Comparison of ENCODE assay signal across 27 cellular contexts in the genomic region with DNA sequence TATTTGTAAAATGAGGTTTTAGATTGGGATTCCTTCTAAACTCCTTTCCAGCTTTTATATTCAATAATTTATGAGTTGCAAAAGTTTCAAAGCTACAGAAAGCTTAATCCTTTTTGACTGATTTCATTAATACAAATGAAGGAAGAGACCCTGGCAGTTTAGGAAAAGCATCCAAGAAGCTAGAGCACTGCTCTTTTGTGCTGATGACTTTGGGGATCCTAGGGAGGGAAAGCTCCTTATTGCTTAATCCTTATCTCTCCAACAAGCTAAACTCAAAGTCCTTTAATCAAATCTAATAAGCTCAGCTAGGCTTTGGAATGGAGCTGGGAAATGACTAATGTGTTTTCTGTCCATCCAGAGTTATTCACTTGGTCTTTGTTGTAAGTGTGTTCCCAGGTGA.
"Had no signal": no experiment of that assay in that cellular context is flagged by ENCODE, and none has a peak within 500 bp of the region (broad histone marks: within the 10 kb centered on the region; RNA-seq: fewer than 3 reads in every experiment).

No MANE protein-coding gene starts in this region.

- H3K9me3 ChIP-seq: neutrophil, pancreas, psoas muscle, right lobe of liver, sigmoid colon, thoracic aorta, thyroid gland, upper lobe of left lung, vagina had no signal

- H3K27me3 Mint-ChIP-seq: progenitor cell of endocrine pancreas; stimulated activated naive B cell treated with anti-CD40 and anti-IgM and Interleukin-4, amounts not matched to agents 10 μg/mL and 1 μg/mL and 100 μg/mL, for 72 hours; stimulated activated naive CD8-positive, alpha-beta T cell treated with anti-CD3 and anti-CD28 coated beads, Interleukin-15, Interleukin-2, amounts not matched to agents 100 ng/mL and 50 ng/mL, for 24 hours had no signal

- H3K36me3 Mint-ChIP-seq: natural killer cell; stimulated activated effector memory CD8-positive, alpha-beta T cell treated with anti-CD3 and anti-CD28 coated beads, Interleukin-12 subunit alpha, Interleukin-12 subunit beta, amount 100 ng/mL, for 72 hours; stimulated activated naive B cell treated with anti-CD40 and anti-IgM and Interleukin-4, amounts not matched to agents 10 μg/mL and 1 μg/mL and 100 μg/mL, for 72 hours had no signal

- H3K27ac ChIP-seq: neutrophil, pancreas, psoas muscle, right lobe of liver, sigmoid colon, stomach, thoracic aorta, thyroid gland, tibial nerve, upper lobe of left lung, vagina had no signal

- H3K36me3 ChIP-seq: neutrophil, pancreas, right lobe of liver, sigmoid colon, stomach, thoracic aorta, thyroid gland, tibial nerve, upper lobe of left lung, vagina had no signal

- H3K27me3 ChIP-seq: neutrophil, pancreas, right lobe of liver, sigmoid colon, stomach, thyroid gland, tibial nerve, upper lobe of left lung, vagina had no signal

- H3K9me3 Mint-ChIP-seq: nephron; neural crest cell; stimulated activated effector memory CD8-positive, alpha-beta T cell treated with anti-CD3 and anti-CD28 coated beads, Interleukin-12 subunit alpha, Interleukin-12 subunit beta, amount 100 ng/mL, for 72 hours; stimulated activated naive CD8-positive, alpha-beta T cell treated with anti-CD3 and anti-CD28 coated beads, Interleukin-15, Interleukin-2, amounts not matched to agents 100 ng/mL and 50 ng/mL, for 24 hours had no signal

- H3K4me3 Mint-ChIP-seq: natural killer cell; nephron; neural crest cell; stimulated activated effector memory CD8-positive, alpha-beta T cell treated with anti-CD3 and anti-CD28 coated beads, Interleukin-12 subunit alpha, Interleukin-12 subunit beta, amount 100 ng/mL, for 72 hours; stimulated activated naive B cell treated with anti-CD40 and anti-IgM and Interleukin-4, amounts not matched to agents 10 μg/mL and 1 μg/mL and 100 μg/mL, for 72 hours; stimulated activated naive CD8-positive, alpha-beta T cell treated with anti-CD3 and anti-CD28 coated beads, Interleukin-15, Interleukin-2, amounts not matched to agents 100 ng/mL and 50 ng/mL, for 24 hours had no signal

- ATAC-seq: natural killer cell; pancreas; psoas muscle; right cardiac atrium; stimulated activated effector memory CD8-positive, alpha-beta T cell treated with anti-CD3 and anti-CD28 coated beads, Interleukin-12 subunit alpha, Interleukin-12 subunit beta, amount 100 ng/mL, for 72 hours; stimulated activated naive B cell treated with anti-CD40 and anti-IgM and Interleukin-4, amounts not matched to agents 10 μg/mL and 1 μg/mL and 100 μg/mL, for 72 hours had no signal

- H3K4me1 Mint-ChIP-seq: natural killer cell; nephron; neural crest cell; stimulated activated effector memory CD8-positive, alpha-beta T cell treated with anti-CD3 and anti-CD28 coated beads, Interleukin-12 subunit alpha, Interleukin-12 subunit beta, amount 100 ng/mL, for 72 hours; stimulated activated naive B cell treated with anti-CD40 and anti-IgM and Interleukin-4, amounts not matched to agents 10 μg/mL and 1 μg/mL and 100 μg/mL, for 72 hours had no signal

- DNase-seq: natural killer cell; nucleus accumbens; pancreas; psoas muscle; right cardiac atrium; right lobe of liver; sigmoid colon; small intestine; stimulated activated CD4-positive, alpha-beta T cell treated with anti-CD3 and anti-CD28 coated beads, Interleukin-15, amount 100 ng/mL, for 24 hours; stimulated activated CD4-positive, alpha-beta T cell treated with anti-CD3 and anti-CD28 coated beads, Interleukin-2, amount 100 ng/mL, for 24 hours; stimulated activated CD4-positive, alpha-beta T cell treated with anti-CD3 and anti-CD28 coated beads, Interleukin-2, amount 100 ng/mL, for 48 hours; stimulated activated CD4-positive, alpha-beta T cell treated with anti-CD3 and anti-CD28 coated beads, Interleukin-4, amount 100 ng/mL, for 24 hours; stimulated activated naive B cell treated with anti-CD40 and anti-IgM and Interleukin-4, amounts not matched to agents 10 μg/mL and 1 μg/mL and 100 μg/mL, for 72 hours; stimulated activated naive CD4-positive, alpha-beta T cell treated with Interleukin-2 at 50 U/mL for 16 hours; stomach; thyroid gland; trophoblast cell had no signal

- H3K27ac Mint-ChIP-seq: natural killer cell; nephron; progenitor cell of endocrine pancreas; stimulated activated effector memory CD8-positive, alpha-beta T cell treated with anti-CD3 and anti-CD28 coated beads, Interleukin-12 subunit alpha, Interleukin-12 subunit beta, amount 100 ng/mL, for 72 hours; stimulated activated naive B cell treated with anti-CD40 and anti-IgM and Interleukin-4, amounts not matched to agents 10 μg/mL and 1 μg/mL and 100 μg/mL, for 72 hours; stimulated activated naive CD8-positive, alpha-beta T cell treated with anti-CD3 and anti-CD28 coated beads, Interleukin-15, Interleukin-2, amounts not matched to agents 100 ng/mL and 50 ng/mL, for 24 hours had no signal

- H3K4me3 ChIP-seq: pancreas, psoas muscle, right lobe of liver, sigmoid colon, stomach, thoracic aorta, thyroid gland, tibial nerve, upper lobe of left lung, vagina had no signal
